In the genomic region with DNA sequence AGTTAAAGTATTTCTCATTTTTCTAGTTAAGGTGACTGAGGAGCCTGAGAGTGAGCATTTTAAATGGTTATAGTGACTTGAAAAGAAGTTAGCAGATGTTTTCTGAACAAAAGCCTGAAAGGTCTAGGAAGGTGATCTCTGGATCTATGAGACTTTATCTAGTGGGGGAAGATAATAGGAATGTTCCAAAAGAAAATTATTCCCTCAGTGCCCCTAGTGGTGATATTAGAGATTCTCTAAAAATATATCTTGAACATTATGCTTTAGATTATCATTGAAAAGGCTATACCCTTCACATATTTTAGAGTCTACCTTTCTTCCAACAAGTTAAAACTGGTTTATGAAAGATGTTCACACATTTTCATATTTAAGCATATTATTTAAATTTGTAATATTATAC, we compare ENCODE assay signal across 19 cellular contexts.
DNase-seq lines count a peak whose midpoint lies in the region; ATAC-seq and TF ChIP-seq lines count a peak whose summit lies in the region.
"Had no signal": no experiment of that assay in that cellular context is flagged by ENCODE, and none has a peak within 500 bp of the region (broad histone marks: within the 10 kb centered on the region; RNA-seq: fewer than 3 reads in every experiment).

No MANE protein-coding gene starts in this region.

- no peaks in the 10 kb centered on the region for H3K27me3 ChIP-seq in A673 (replicated peaks; ENCODE audit: insufficient read depth, low read depth, low read length, poor library complexity)
- H3K27me3 ChIP-seq in GM06990 (replicated peaks; ENCODE audit: control insufficient read depth, insufficient read depth, low read length): no peaks in the 10 kb centered on the region
- no peaks in the 10 kb centered on the region for H3K27me3 ChIP-seq in PC-3 (ENCODE audit: low read length)
- H3K27me3 ChIP-seq in vagina: no peaks in the 10 kb centered on the region
- H3K27me3 ChIP-seq: heart left ventricle, uterus had no signal

- intact Hi-C loops in A673 (cut with micrococcal nuclease; ENCODE audit: unreplicated experiment) (no loop called here), PC-3 (cut with micrococcal nuclease) (no loop called here), vagina (cut with DNase I) (no loop called here), Right ventricle myocardium inferior (cut with DNase I) (no loop called here)

- CTCF ChIA-PET in A673 (lab: Charles Lee) (no interaction called here), PC-3 (lab: Charles Lee) (no interaction called here)

- no peak overlapping the region for H3K9ac ChIP-seq in PC-3 (ENCODE audit: low read length)

- H3F3A ChIP-seq in PC-3 (ENCODE audit: low read length, unreplicated experiment): no peaks in the 10 kb centered on the region

- no peaks in the 10 kb centered on the region for H3K36me3 ChIP-seq in A673 (ENCODE audit: insufficient read depth, low read length, poor library complexity, severe bottlenecking)
- H3K36me3 ChIP-seq in GM06990 (ENCODE audit: control insufficient read depth, insufficient read depth, low read length): no peaks in the 10 kb centered on the region
- no peaks in the 10 kb centered on the region for H3K36me3 ChIP-seq in PC-3 (ENCODE audit: low read depth, low read length)
- no peaks in the 10 kb centered on the region for H3K36me3 ChIP-seq in vagina
- H3K36me3 ChIP-seq: heart left ventricle, uterus, WERI-Rb-1 had no signal

- H2AFZ ChIP-seq in PC-3 (ENCODE audit: low read length): no peak overlapping the region

- H3K4me3 ChIP-seq in A673 (ENCODE audit: low read depth, low read length, poor library complexity, severe bottlenecking) (no peak overlapping the region), GM06990 (replicated peaks; ENCODE audit: low read depth, low read length) (no peak overlapping the region), PC-3 (ENCODE audit: low read length) (no peak overlapping the region), fibroblast of mammary gland (ENCODE audit: control insufficient read depth, low read depth, low read length) (no peak overlapping the region), vagina (no peak overlapping the region)
- H3K4me3 ChIP-seq: heart left ventricle, uterus had no signal

- H3K9me3 ChIP-seq in A673 (ENCODE audit: low read depth, low read length, poor library complexity, severe bottlenecking) (no peaks in the 10 kb centered on the region), PC-3 (ENCODE audit: low read length) (no peaks in the 10 kb centered on the region), vagina (no peaks in the 10 kb centered on the region)
- H3K9me3 ChIP-seq: heart left ventricle, uterus had no signal

- POLR2A ChIA-PET in A673 (lab: Charles Lee; ENCODE audit: low non-redundant PET) (no interaction called here), PC-3 (lab: Charles Lee; ENCODE audit: unreplicated experiment) (no interaction called here)

- no peak for ATAC-seq in PC-3
- ATAC-seq in Right ventricle myocardium inferior: no peak
- ATAC-seq in HG02938 (IDR thresholded peaks at IDR 0.05; ENCODE audit: unreplicated experiment): no peak
- ATAC-seq: esophagus mucosa, heart left ventricle had no signal

- H3K9me2 ChIP-seq in PC-3 (replicated peaks; ENCODE audit: low read length): no peaks in the 10 kb centered on the region

- no peaks in the 10 kb centered on the region for H3K79me2 ChIP-seq in PC-3 (ENCODE audit: low read length)

- no peak overlapping the region for H3K4me2 ChIP-seq in PC-3 (ENCODE audit: low read length)

- no peaks in the 10 kb centered on the region for H3K4me1 ChIP-seq in A673 (ENCODE audit: insufficient read depth, low read length, poor library complexity, severe bottlenecking)
- no peaks in the 10 kb centered on the region for H3K4me1 ChIP-seq in PC-3 (ENCODE audit: insufficient read depth, low read length)
- no peaks in the 10 kb centered on the region for H3K4me1 ChIP-seq in vagina
- H3K4me1 ChIP-seq: heart left ventricle, uterus had no signal

- TF ChIP-seq POLR2A in vagina (IDR thresholded peaks at IDR 0.05): no peak

- H3K27ac ChIP-seq in A673 (ENCODE audit: low read depth, low read length, poor library complexity, severe bottlenecking): no peak overlapping the region
- H3K27ac ChIP-seq in PC-3 (ENCODE audit: low read length): no peak overlapping the region
- no peak overlapping the region for H3K27ac ChIP-seq in vagina
- H3K27ac ChIP-seq: heart left ventricle, uterus, WERI-Rb-1 had no signal

- no TSS peak for BruUV-seq in A673 (replicated peaks; lab: Mats Ljungman, UMichigan)
- no TSS peak for BruUV-seq in PC-3 (replicated peaks; lab: Mats Ljungman, UMichigan)

- H4K20me1 ChIP-seq in PC-3 (ENCODE audit: low read length): no peaks in the 10 kb centered on the region

- peak; percentile 3 for DNase-seq in A673 (ENCODE audit: low spot score)
- no peak for DNase-seq in GM06990 (ENCODE audit: extremely low read depth, insufficient read length)
- DNase-seq in PC-3: peak; percentile 33
- no peak for DNase-seq in fibroblast of mammary gland (ENCODE audit: low read depth)
- no peak for DNase-seq in vagina (ENCODE audit: extremely low spot score in 2 of 2)
- no peak for DNase-seq in HPDE6-E6E7 (ENCODE audit: extremely low spot score)
- no peak for DNase-seq in Right ventricle myocardium inferior (ENCODE audit: missing footprints)
- DNase-seq: amniotic stem cell; C1 segment of cervical spinal cord; heart left ventricle; kidney; NCI-H2029 treated with DMSO at 0.1 percent for 48 hours; occipital lobe; small intestine; stimulated activated naive CD4-positive, alpha-beta T cell treated with Interleukin-2 at 50 U/mL for 16 hours; uterus; WERI-Rb-1 had no signal

- TF ChIP-seq CTCF in A673 (conservative IDR thresholded peaks at IDR 0.05; ENCODE audit: low read depth, low read length): peak; percentile 39
- TF ChIP-seq CTCF in GM06990 (IDR thresholded peaks at IDR 0.05; ENCODE audit: insufficient read depth, low read length, poor library complexity, severe bottlenecking): peak; percentile 9
- TF ChIP-seq CTCF in PC-3 (conservative IDR thresholded peaks at IDR 0.05; ENCODE audit: low read depth, low read length): peak; percentile 51
- TF ChIP-seq CTCF in fibroblast of mammary gland (conservative IDR thresholded peaks at IDR 0.05; ENCODE audit: control insufficient read depth, insufficient read depth, low read depth, low read length): peak; percentile 15
- TF ChIP-seq CTCF in vagina (IDR thresholded peaks at IDR 0.05): no peak

Comparison
In these comparisons a context has a peak if more than half of its experiments do, and no peak if none do; other contexts are left out.
1. DNase-seq: peak in A673 (single experiment) and PC-3 (single experiment); none in GM06990 (single experiment), fibroblast of mammary gland (single experiment), vagina (0 of 2), HPDE6-E6E7 (single experiment) and Right ventricle myocardium inferior (single experiment).
2. CTCF ChIP-seq: peak in A673 (single experiment), GM06990 (single experiment), PC-3 (single experiment) and fibroblast of mammary gland (single experiment); none in vagina (0 of 3).